Comparison of ENCODE assay signal across 8 cellular contexts in genomic region chr9:113579270-113580040, GRCh38.
DNase-seq lines count a peak whose midpoint lies in the region; ATAC-seq and TF ChIP-seq lines count a peak whose summit lies in the region.

No MANE protein-coding gene starts in this region.

- peak overlapping the region; percentile 10 to 75 (median 52) for H3K27ac ChIP-seq in right lobe of liver

- H3K27me3 Mint-ChIP-seq in type B pancreatic cell: peaks cover under 1% of the 10 kb centered on the region

- H3K4me1 ChIP-seq in adipocyte (ENCODE audit: control insufficient read depth, insufficient read depth, low read length): peaks cover 47% of the 10 kb centered on the region
- H3K4me1 ChIP-seq in right lobe of liver: peaks cover 0 to 29% (median 12%) of the 10 kb centered on the region in 4 donors

- DNase-seq in NOMO-1 treated with DMSO at 0.1 percent for 48 hours (lab: John Stamatoyannopoulos, UW; ENCODE audit: unreplicated experiment) (peak; percentile 83), adipocyte (ENCODE audit: low read depth) (peak; percentile 64), right lobe of liver (peak in 2 of 3 donors; percentile 57 to 62), type B pancreatic cell (ENCODE audit: extremely low spot score, unreplicated experiment) (no peak), NCI-H446 (lab: John Stamatoyannopoulos, UW) (no peak)

- no peak for TF ChIP-seq POLR2A in right lobe of liver (IDR thresholded peaks at IDR 0.05)

- H3K9me3 Mint-ChIP-seq in type B pancreatic cell: no peaks in the 10 kb centered on the region

- no peaks in the 10 kb centered on the region for H3K27me3 ChIP-seq in adipocyte (replicated peaks; ENCODE audit: control insufficient read depth, insufficient read depth, low read length)
- no peaks in the 10 kb centered on the region for H3K27me3 ChIP-seq in right lobe of liver

- ATAC-seq in GM18517 (IDR thresholded peaks at IDR 0.05; ENCODE audit: unreplicated experiment): peak; percentile 18
- ATAC-seq in HG02840 (IDR thresholded peaks at IDR 0.05; ENCODE audit: low FRiP score, unreplicated experiment): peak; percentile 16
- ATAC-seq in right lobe of liver: peak in 3 of 4 donors; percentile 3 to 16 (median 5)
- no peak for ATAC-seq in GM18519 (IDR thresholded peaks at IDR 0.05; ENCODE audit: low FRiP score, unreplicated experiment)

- H3K36me3 Mint-ChIP-seq in type B pancreatic cell: no peaks in the 10 kb centered on the region

- 66% methylated on average over 5 of the region's 5 CpGs for WGBS in right lobe of liver (ENCODE audit: insufficient coverage, low coverage, low lambda C conversion rate, missing lambda C conversion rate)

- intact Hi-C loops in right lobe of liver (cut with DNase I): loop anchor here in 1 of 2 donors (10.0 kb wide), 1 partner anchor 55 kb away; no protein-coding TSS in a partner anchor

- no peak overlapping the region for H3K9ac ChIP-seq in adipocyte (ENCODE audit: low read length)

- H3K36me3 ChIP-seq in adipocyte (ENCODE audit: control insufficient read depth, insufficient read depth, low read length, severe bottlenecking) (peaks cover 12% of the 10 kb centered on the region), right lobe of liver (peaks cover 0 to 2% (median 0%) of the 10 kb centered on the region in 4 donors)

- TF ChIP-seq CTCF in right lobe of liver (IDR thresholded peaks at IDR 0.05) (no peak), type B pancreatic cell (conservative IDR thresholded peaks at IDR 0.05) (no peak)

- H3K27ac Mint-ChIP-seq in type B pancreatic cell: peak overlapping the region; percentile 66

- peak overlapping the region; percentile 48 for H3K4me3 Mint-ChIP-seq in type B pancreatic cell

- no peak overlapping the region for H3K4me3 ChIP-seq in adipocyte (ENCODE audit: low read length)
- no peak overlapping the region for H3K4me3 ChIP-seq in right lobe of liver

- peaks cover 27% of the 10 kb centered on the region for H3K4me1 Mint-ChIP-seq in type B pancreatic cell (ENCODE audit: unreplicated experiment)

- H3K9me3 ChIP-seq in adipocyte (ENCODE audit: control insufficient read depth, low read length) (no peaks in the 10 kb centered on the region), right lobe of liver (no peaks in the 10 kb centered on the region)

Comparison
In these comparisons a context has a peak if more than half of its experiments do, and no peak if none do; other contexts are left out.
1. DNase-seq: peak in NOMO-1 treated with DMSO at 0.1 percent for 48 hours (single experiment), adipocyte (single experiment) and right lobe of liver (2 of 3); none in type B pancreatic cell (single experiment) and NCI-H446 (0 of 2).